Comparison of ENCODE assay signal across 10 cellular contexts in the genomic region with DNA sequence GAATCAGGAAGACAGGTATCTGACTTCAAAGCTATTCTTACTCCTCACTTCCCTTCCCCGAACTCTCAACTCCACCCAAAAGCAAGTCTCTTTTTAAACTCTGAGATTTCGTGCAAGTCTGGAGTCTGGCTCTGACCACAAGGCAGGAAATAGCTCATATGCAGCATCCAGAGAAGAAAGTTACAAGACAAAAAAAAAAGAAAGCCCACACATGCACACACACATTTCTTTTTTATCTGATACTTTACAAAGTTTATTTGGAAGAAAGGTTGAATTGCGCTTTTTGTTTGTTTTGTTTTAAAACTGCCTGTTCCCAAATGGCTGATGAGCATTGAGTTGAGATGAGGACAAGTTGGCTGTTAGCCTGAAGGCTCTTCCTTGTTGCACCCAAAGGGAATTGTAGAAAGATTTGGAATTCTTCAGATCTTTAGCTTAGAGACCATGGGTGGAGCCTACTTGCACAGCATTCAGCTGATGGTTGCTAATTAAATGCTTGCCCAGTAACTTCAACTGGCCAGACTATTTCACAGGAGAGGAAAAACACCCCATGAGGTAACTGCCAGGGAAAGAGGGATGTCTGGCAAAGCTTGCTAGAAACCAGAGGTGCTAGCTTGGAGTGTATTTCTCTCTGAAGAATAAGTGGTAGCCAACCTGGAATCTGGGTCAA.
DNase-seq lines count a peak whose midpoint lies in the region; ATAC-seq, FAIRE-seq and TF ChIP-seq lines count a peak whose summit lies in the region.
"Had no signal": no experiment of that assay in that cellular context is flagged by ENCODE, and none has a peak within 500 bp of the region (broad histone marks: within the 10 kb centered on the region; RNA-seq: fewer than 3 reads in every experiment).

No MANE protein-coding gene starts in this region.

- CTCF ChIA-PET in GM12878 (lab: Yijun Ruan, JAX) (interaction anchor here (1.0 to 3.6 kb wide), 2 partner anchors 11 to 12 kb away, joined by 4 to 19 read pairs; no protein-coding TSS in a partner anchor), HEK293T (lab: Yijun Ruan, JAX) (no interaction called here)

- H3K27me3 ChIP-seq in GM12878 (replicated peaks in 1 of 2; ENCODE audit: control insufficient read depth in 2 of 2, insufficient read depth in 2 of 2, low read length in 1 of 2) (no peaks in the 10 kb centered on the region), pancreas (no peaks in the 10 kb centered on the region)

- WGBS in GM12878 (ENCODE audit: insufficient coverage, insufficient replicate concordance, low lambda C conversion rate, missing lambda C conversion rate): 13% methylated on average over 3 of the region's 3 CpGs
- 42 to 44% methylated on average over 3 of the region's 3 CpGs for WGBS in pancreas, 2 donors

- TF ChIP-seq POLR2A in GM12878 (IDR thresholded peaks at IDR 0.05; ENCODE audit: low read depth, low read length): no peak

- peak overlapping the region; percentile 72 for H3K4me2 ChIP-seq in GM12878 (ENCODE audit: control insufficient read depth, insufficient read depth)

- H3K79me2 ChIP-seq in GM12878 (ENCODE audit: control insufficient read depth, insufficient read depth, low read length): no peaks in the 10 kb centered on the region

- TF ChIP-seq EP300 in GM12878 (IDR thresholded peaks at IDR 0.05; ENCODE audit: borderline replicate concordance in 1 of 2, control insufficient read depth in 1 of 2, low read depth in 2 of 2, low read length in 2 of 2): peak; percentile 70 to 84; a peak in 3 of 4 replicates

- peak; percentile 76 for DNase-seq in MV-4-11 (lab: John Stamatoyannopoulos, UW)
- DNase-seq in GM12878 (ENCODE audit: low read depth, low spot score): peak; percentile 78
- DNase-seq in pancreas: peak in 1 of 6 donors; percentile 14
- no peak for DNase-seq in NCI-H446 treated with DMSO at 0.1 percent for 48 hours (lab: John Stamatoyannopoulos, UW)
- no peak for DNase-seq in NCI-H774 (lab: John Stamatoyannopoulos, UW)
- DNase-seq in HEK293T (ENCODE audit: extremely low spot score): no peak
- DNase-seq: naive B cell had no signal

- RAD21 ChIA-PET in GM12878 (lab: Charles Lee; ENCODE audit: unreplicated experiment): interaction anchor here (0.7 to 1.5 kb wide), 7 partner anchors 8 to 65 kb away, joined by 3 to 5 read pairs (median 3); no protein-coding TSS in a partner anchor

- H3K9me3 ChIP-seq in GM12878 (replicated peaks; ENCODE audit: control insufficient read depth, insufficient read depth, low read length) (no peaks in the 10 kb centered on the region; the same call in 1 of the 3 replicates), pancreas (no peaks in the 10 kb centered on the region)
- H3K9me3 ChIP-seq: SJCRH30 had no signal

- peak; percentile 40 for TF ChIP-seq RAD21 in GM12878 (IDR thresholded peaks at IDR 0.05; ENCODE audit: insufficient read depth, low read depth, low read length)

- no peaks in the 10 kb centered on the region for H4K20me1 ChIP-seq in GM12878 (ENCODE audit: control insufficient read depth, insufficient read depth)

- H3K36me3 ChIP-seq in GM12878 (ENCODE audit: control insufficient read depth in 2 of 2, insufficient read depth in 2 of 2, low read length in 1 of 2) (no peaks in the 10 kb centered on the region), pancreas (no peaks in the 10 kb centered on the region)
- H3K36me3 ChIP-seq: SJCRH30 had no signal

- H2AFZ ChIP-seq in GM12878 (ENCODE audit: control insufficient read depth, low read depth, low read length): peak overlapping the region; percentile 55; the same call in 1 of the 2 replicates

- no TSS peak for BruUV-seq in GM12878 (replicated peaks; lab: Mats Ljungman, UMichigan)

- H3K4me3 ChIP-seq in GM12878 (peak overlapping the region; percentile 37; the same call in 1 of the 2 replicates), pancreas (no peak overlapping the region)
- H3K4me3 ChIP-seq: SJCRH30 had no signal

- peak overlapping the region; percentile 80 for H3K27ac ChIP-seq in GM12878 (ENCODE audit: control insufficient read depth, insufficient read depth)
- H3K27ac ChIP-seq in pancreas: peak overlapping the region in 3 of 4 donors; percentile 25 to 68 (median 60)
- H3K27ac ChIP-seq: SJCRH30 had no signal

- in situ Hi-C loops in GM12878 (cut with MboI): no loop called here

- SMC1A ChIA-PET in GM12878 (lab: Charles Lee; ENCODE audit: uncharacterized antibody, unreplicated experiment): interaction anchor here (0.6 to 4.6 kb wide), 5 partner anchors 9 to 126 kb away, joined by 4 to 43 read pairs (median 7); no protein-coding TSS in a partner anchor

- TF ChIP-seq CTCF in GM12878 (IDR thresholded peaks at IDR 0.05 in 2 of 3, conservative IDR thresholded peaks at IDR 0.05 in 1 of 3; ENCODE audit: control insufficient read depth in 2 of 3, extremely low read depth in 1 of 3, insufficient read depth in 1 of 3, low read depth in 3 of 3, low read length in 3 of 3) (no peak), pancreas (IDR thresholded peaks at IDR 0.05) (no peak)

- POLR2A ChIA-PET in GM12878 (lab: Charles Lee) (interaction anchor here (0.8 to 1.1 kb wide), 2 partner anchors 15 to 20 kb away, joined by 3 read pairs; no protein-coding TSS in a partner anchor), HEK293T (lab: Yijun Ruan, JAX) (no interaction called here)

- intact Hi-C loops in GM12878 (cut with micrococcal nuclease; ENCODE audit: unreplicated experiment) (no loop called here), pancreas (cut with DNase I) (no loop called here)

- peak overlapping the region; percentile 7; the same call in 1 of the 2 replicates for H3K9ac ChIP-seq in GM12878 (ENCODE audit: control insufficient read depth, insufficient read depth, low read length)

- H3K4me1 ChIP-seq in GM12878 (ENCODE audit: control insufficient read depth, insufficient read depth, low read length) (peaks cover 19% of the 10 kb centered on the region), pancreas (peaks cover 18 to 38% (median 33%) of the 10 kb centered on the region in 3 donors)
- H3K4me1 ChIP-seq: SJCRH30 had no signal

- ATAC-seq in GM18498 (IDR thresholded peaks at IDR 0.05; ENCODE audit: unreplicated experiment) (peak; percentile 98), GM21825 (IDR thresholded peaks at IDR 0.05; ENCODE audit: unreplicated experiment) (peak; percentile 98), GM12878 (peak; percentile 95), pancreas (peak; percentile 53 to 72 (median 61))

- FAIRE-seq in GM12878 (lab: Jason Lieb, UNC) (peak; percentile 90), pancreas (lab: Jason Lieb, UNC) (peak; percentile 13)

TF ChIP-seq in GM12878, 131 proteins besides CTCF, POLR2A, EP300 and RAD21 (continues in another document):
- TF ChIP-seq GABPA (IDR thresholded peaks at IDR 0.05; ENCODE audit: low read depth) (peak; percentile 58; the same call in 1 of the 2 replicates), CREM (IDR thresholded peaks at IDR 0.05; ENCODE audit: low read depth) (peak; percentile 87), HCFC1 (IDR thresholded peaks at IDR 0.05; ENCODE audit: low read length) (no peak), TBL1XR1 (IDR thresholded peaks at IDR 0.05; ENCODE audit: low read depth, low read length) (peak; percentile 47; the same call in 1 of the 2 replicates), PAX8 (IDR thresholded peaks at IDR 0.05) (no peak), TCF3 (IDR thresholded peaks at IDR 0.05; ENCODE audit: borderline replicate concordance, insufficient read depth, low read depth, low read length) (no peak), MEF2A (IDR thresholded peaks at IDR 0.05; ENCODE audit: insufficient read depth, low read depth, low read length) (peak; percentile 88), SPI1 (IDR thresholded peaks at IDR 0.05; ENCODE audit: borderline replicate concordance, insufficient read depth, low read depth, low read length) (peak; percentile 88), CBX5 (IDR thresholded peaks at IDR 0.05; ENCODE audit: low read depth) (peak; percentile 92), ZNF207 (IDR thresholded peaks at IDR 0.05; ENCODE audit: borderline replicate concordance) (no peak)

TF ChIP-seq in HEK293T, 16 proteins besides CTCF, POLR2A, EP300 and RAD21:
- TF ChIP-seq, protein P1, sequence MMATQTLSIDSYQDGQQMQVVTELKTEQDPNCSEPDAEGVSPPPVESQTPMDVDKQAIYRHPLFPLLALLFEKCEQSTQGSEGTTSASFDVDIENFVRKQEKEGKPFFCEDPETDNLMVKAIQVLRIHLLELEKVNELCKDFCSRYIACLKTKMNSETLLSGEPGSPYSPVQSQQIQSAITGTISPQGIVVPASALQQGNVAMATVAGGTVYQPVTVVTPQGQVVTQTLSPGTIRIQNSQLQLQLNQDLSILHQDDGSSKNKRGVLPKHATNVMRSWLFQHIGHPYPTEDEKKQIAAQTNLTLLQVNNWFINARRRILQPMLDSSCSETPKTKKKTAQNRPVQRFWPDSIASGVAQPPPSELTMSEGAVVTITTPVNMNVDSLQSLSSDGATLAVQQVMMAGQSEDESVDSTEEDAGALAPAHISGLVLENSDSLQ (IDR thresholded peaks at IDR 0.05): no peak
- no peak for TF ChIP-seq FOXK2 (IDR thresholded peaks at IDR 0.05)
- no peak for TF ChIP-seq TARDBP (IDR thresholded peaks at IDR 0.05)
- no peak for TF ChIP-seq NFRKB (IDR thresholded peaks at IDR 0.05)
- TF ChIP-seq CTBP1 (IDR thresholded peaks at IDR 0.05; ENCODE audit: borderline replicate concordance): no peak
- TF ChIP-seq SP1 (IDR thresholded peaks at IDR 0.05): no peak
- no peak for TF ChIP-seq SUZ12 (IDR thresholded peaks at IDR 0.05)
- TF ChIP-seq ARNT (IDR thresholded peaks at IDR 0.05): no peak
- no peak for TF ChIP-seq L3MBTL2 (conservative IDR thresholded peaks at IDR 0.05)

Comparison
In these comparisons a context has a peak if more than half of its experiments do, and no peak if none do; other contexts are left out.
1. DNase-seq: peak in MV-4-11 (single experiment) and GM12878 (single experiment); none in NCI-H446 treated with DMSO at 0.1 percent for 48 hours (single experiment), NCI-H774 (single experiment) and HEK293T (single experiment).
2. Peak in every context shown above with its lines, with median percentiles within 50 percentile points of each other: ATAC-seq.